ENCODE assay signal across 16 cellular contexts in the genomic region with DNA sequence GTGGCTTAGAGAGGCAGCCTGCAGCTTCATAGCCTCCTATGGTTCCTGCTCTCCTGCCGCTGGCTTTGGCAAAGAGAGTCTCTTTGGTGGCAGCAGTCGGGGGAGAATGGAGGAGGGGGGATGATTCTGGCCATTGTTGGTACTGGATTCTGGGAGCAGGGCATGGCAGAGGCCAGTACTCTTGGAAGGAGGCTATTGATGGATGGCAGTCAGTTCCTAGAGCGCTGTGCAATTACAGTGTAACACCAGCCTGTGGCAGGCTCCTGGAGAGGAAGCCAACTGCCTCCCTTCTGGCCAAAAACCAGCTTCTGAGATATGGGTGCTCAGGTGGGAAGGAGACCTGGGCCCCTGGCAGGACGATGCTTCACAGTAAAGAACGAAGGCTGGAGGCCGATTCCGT. TPM values are rescaled to one million over a fixed set of nuclear protein-coding genes. Genes with fewer than 3 reads are reported as not detected.
DNase-seq lines count a peak whose midpoint lies in the region; ATAC-seq lines count a peak whose summit lies in the region.
"Had no signal": no experiment of that assay in that cellular context is flagged by ENCODE, and none has a peak within 500 bp of the region (broad histone marks: within the 10 kb centered on the region; RNA-seq: fewer than 3 reads in every experiment).

No MANE protein-coding gene starts in this region.

- no peaks in the 10 kb centered on the region for H3K36me3 Mint-ChIP-seq in CD8-positive, alpha-beta memory T cell
- H3K36me3 Mint-ChIP-seq: mesothelial cell of epicardium had no signal

- H3K36me3 ChIP-seq in CD8-positive, alpha-beta memory T cell (ENCODE audit: insufficient read depth, low read length), result no peaks in the 10 kb centered on the region
- H3K36me3 ChIP-seq: ovary had no signal

- H3K27ac Mint-ChIP-seq in CD8-positive, alpha-beta memory T cell, result no peak overlapping the region
- H3K27ac Mint-ChIP-seq: activated naive CD4-positive, alpha-beta T cell treated with anti-CD3 and anti-CD28 coated beads for 36 hours; dendritic cell treated with granulocyte-macrophage colony-stimulating factor and Interleukin-4, amounts not matched to agents 40 ng/mL and 50 ng/mL, for 4 days; mesothelial cell of epicardium; naive thymus-derived CD8-positive, alpha-beta T cell had no signal

- ATAC-seq in GM18502 (IDR thresholded peaks at IDR 0.05; ENCODE audit: poor library complexity, unreplicated experiment), result no peak
- ATAC-seq: sciatic nerve had no signal

- CTCF ChIA-PET in CD8-positive, alpha-beta memory T cell (lab: Charles Lee), result interaction anchor here (0.6 to 1.8 kb wide), 3 partner anchors 10 to 149 kb away, joined by 3 to 8 read pairs (median 3); no protein-coding TSS in a partner anchor

- H3K27ac ChIP-seq in CD8-positive, alpha-beta memory T cell (ENCODE audit: low read depth, low read length), result no peak overlapping the region
- H3K27ac ChIP-seq: C4-2B, ovary had no signal

- H3K4me1 ChIP-seq in CD8-positive, alpha-beta memory T cell (ENCODE audit: insufficient read depth, low read length), result no peaks in the 10 kb centered on the region

- no peak overlapping the region for H3K4me3 Mint-ChIP-seq in CD8-positive, alpha-beta memory T cell
- H3K4me3 Mint-ChIP-seq: activated naive CD4-positive, alpha-beta T cell treated with anti-CD3 and anti-CD28 coated beads for 36 hours; dendritic cell treated with granulocyte-macrophage colony-stimulating factor and Interleukin-4, amounts not matched to agents 40 ng/mL and 50 ng/mL, for 4 days; mesothelial cell of epicardium; naive thymus-derived CD8-positive, alpha-beta T cell had no signal

- H3K9me3 ChIP-seq in CD8-positive, alpha-beta memory T cell (ENCODE audit: low read length), result peaks cover 5% of the 10 kb centered on the region
- H3K9me3 ChIP-seq: ovary had no signal

- H3K27me3 Mint-ChIP-seq in CD8-positive, alpha-beta memory T cell, result peaks cover 4 to 57% of the 10 kb centered on the region in 2 donors

- no peaks in the 10 kb centered on the region for H3K27me3 ChIP-seq in CD8-positive, alpha-beta memory T cell (ENCODE audit: insufficient read depth, low read length, poor library complexity, severe bottlenecking)
- H3K27me3 ChIP-seq: ovary had no signal

- peaks cover 0 to 6% (median 0%) of the 10 kb centered on the region in 3 donors for H3K4me1 Mint-ChIP-seq in CD8-positive, alpha-beta memory T cell

- no peak overlapping the region for H3K4me3 ChIP-seq in CD8-positive, alpha-beta memory T cell (ENCODE audit: low read length)
- H3K4me3 ChIP-seq: ovary had no signal

- DNase-seq in NCI-H748 (lab: John Stamatoyannopoulos, UW; ENCODE audit: unreplicated experiment) (peak; percentile 20), NCI-H748 treated with DMSO at 0.1 percent for 48 hours (lab: John Stamatoyannopoulos, UW) (no peak), NCI-H69 (lab: John Stamatoyannopoulos, UW) (peak; percentile 33), globus pallidus (ENCODE audit: low spot score) (peak; percentile 17), pons (ENCODE audit: low spot score) (peak; percentile 18), cortex of kidney (lab: John Stamatoyannopoulos, UW) (no peak)
- no peak for DNase-seq in CD8-positive, alpha-beta memory T cell
- DNase-seq: NCI-H2171, ovary had no signal

- POLR2A ChIA-PET in CD8-positive, alpha-beta memory T cell (lab: Charles Lee), result no interaction called here

- H3K9me3 Mint-ChIP-seq in CD8-positive, alpha-beta memory T cell, result peaks cover 0 to 8% (median 4%) of the 10 kb centered on the region in 5 donors
- H3K9me3 Mint-ChIP-seq: dendritic cell treated with granulocyte-macrophage colony-stimulating factor and Interleukin-4, amounts not matched to agents 40 ng/mL and 50 ng/mL, for 4 days had no signal

RNA-seq across cellular contexts. Expression of a gene that starts 47.9 kb away (rescaled TPM):
- 10 to 100 TPM; 12.5 to 16.3 TPM for total RNA-seq in CD8-positive, alpha-beta memory T cell
- polyA plus RNA-seq in CD8-positive, alpha-beta memory T cell, result 3.4 TPM

Comparison
In these comparisons a context has a peak if more than half of its experiments do, and no peak if none do; other contexts are left out.
1. DNase-seq: peak in NCI-H748 (single experiment), NCI-H69 (single experiment), globus pallidus (single experiment) and pons (single experiment); none in NCI-H748 treated with DMSO at 0.1 percent for 48 hours (single experiment), cortex of kidney (single experiment) and CD8-positive, alpha-beta memory T cell (0 of 5).